ENCODE assay signal across 1 cellular context in the genomic region with DNA sequence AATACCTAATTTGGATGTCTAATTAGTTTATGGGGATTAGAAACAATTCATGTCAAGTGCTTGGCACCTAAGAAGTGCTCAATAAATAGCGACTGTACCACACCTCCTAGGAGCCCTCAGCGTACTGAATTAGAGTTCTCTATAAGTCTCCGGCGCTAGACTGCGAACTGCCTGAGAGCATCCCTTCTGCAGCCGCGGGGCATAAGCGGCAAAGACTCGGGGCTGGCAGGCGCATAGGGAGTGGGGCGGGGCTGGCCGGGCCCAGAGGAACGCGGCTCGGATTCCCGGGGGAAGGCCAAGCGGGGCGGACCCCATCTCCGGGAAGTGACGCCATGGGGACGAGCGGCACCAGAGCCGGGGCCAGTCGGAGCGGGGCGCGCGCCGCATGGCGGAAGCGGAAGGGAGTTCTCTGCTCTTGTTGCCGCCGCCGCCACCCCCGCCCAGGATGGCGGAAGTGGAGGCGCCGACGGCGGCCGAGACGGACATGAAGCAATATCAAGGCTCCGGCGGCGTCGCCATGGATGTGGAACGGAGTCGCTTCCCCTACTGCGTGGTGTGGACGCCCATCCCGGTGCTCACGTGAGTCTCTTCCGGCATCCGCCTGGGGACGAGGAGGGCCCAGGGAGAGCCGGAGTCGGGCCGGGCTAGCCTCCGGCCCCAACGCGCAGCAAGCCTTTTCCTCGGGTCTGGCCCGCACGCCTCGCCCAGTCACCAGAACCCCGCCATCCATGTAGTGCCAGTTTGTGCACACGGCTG.
TF ChIP-seq lines count a peak whose summit lies in the region.

A gene with protein sequence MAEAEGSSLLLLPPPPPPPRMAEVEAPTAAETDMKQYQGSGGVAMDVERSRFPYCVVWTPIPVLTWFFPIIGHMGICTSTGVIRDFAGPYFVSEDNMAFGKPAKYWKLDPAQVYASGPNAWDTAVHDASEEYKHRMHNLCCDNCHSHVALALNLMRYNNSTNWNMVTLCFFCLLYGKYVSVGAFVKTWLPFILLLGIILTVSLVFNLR (plus strand): TSS at position 351 of the 756 bp plus-strand sequence. CDS start 35 bp downstream, at position 386.

TF ChIP-seq in HEK293, 187 proteins besides CTCF, POLR2A, EP300 and RAD21 (continued from another document and continues in another):
- TF ChIP-seq ZNF239 (tag by site-specific recombination; IDR thresholded peaks at IDR 0.05) (0 out of 2 replicates have a peak, but pooled peaks have one; percentile 31), ZNF596 (tag by site-specific recombination; IDR thresholded peaks at IDR 0.05) (no peak), EGR2 (tag by site-specific recombination; IDR thresholded peaks at IDR 0.05; ENCODE audit: low read depth) (peak; percentile 88), ZNF521 (tag by site-specific recombination; IDR thresholded peaks at IDR 0.05) (no peak), ATF2 (tag by site-specific recombination; IDR thresholded peaks at IDR 0.05; ENCODE audit: low read depth) (peak; percentile 92), SETDB1 (IDR thresholded peaks at IDR 0.05; ENCODE audit: insufficient read length, low read length) (no peak), ZBTB1 (tag by site-specific recombination; IDR thresholded peaks at IDR 0.05) (peak; percentile 73; the same call in 1 of the 2 replicates), ZNF529 (tag by site-specific recombination; IDR thresholded peaks at IDR 0.05; ENCODE audit: insufficient replicate concordance) (no peak), ZNF654 (tag by site-specific recombination; IDR thresholded peaks at IDR 0.05; ENCODE audit: low read depth) (no peak), ZNF174 (tag by site-specific recombination; IDR thresholded peaks at IDR 0.05) (no peak), HOXA7 (CRISPR knock-in tag; IDR thresholded peaks at IDR 0.05; ENCODE audit: borderline replicate concordance) (no peak), ZNF362 (tag by site-specific recombination; IDR thresholded peaks at IDR 0.05) (no peak), ZNF747 (tag by site-specific recombination; IDR thresholded peaks at IDR 0.05) (no peak), ZNF18 (tag by site-specific recombination; IDR thresholded peaks at IDR 0.05) (peak; percentile 65; the same call in 1 of the 2 replicates), KLF1 (tag by site-specific recombination; IDR thresholded peaks at IDR 0.05) (peak; percentile 95), ZNF561 (tag by site-specific recombination; IDR thresholded peaks at IDR 0.05; ENCODE audit: borderline replicate concordance) (peak; percentile 98), ZNF280D (tag by site-specific recombination; IDR thresholded peaks at IDR 0.05) (0 out of 2 replicates have a peak, but pooled peaks have one; percentile 34), MZF1 (tag by site-specific recombination; IDR thresholded peaks at IDR 0.05; ENCODE audit: borderline replicate concordance) (peak; percentile 53; the same call in 1 of the 2 replicates), ZNF623 (tag by site-specific recombination; IDR thresholded peaks at IDR 0.05) (peak; percentile 36; the same call in 1 of the 2 replicates), ZBTB17 (tag by site-specific recombination; IDR thresholded peaks at IDR 0.05) (peak; percentile 93), ZNF112 (tag by site-specific recombination; IDR thresholded peaks at IDR 0.05) (no peak), ZBTB6 (tag by site-specific recombination; IDR thresholded peaks at IDR 0.05) (peak; percentile 77), REPIN1 (tag by site-specific recombination; IDR thresholded peaks at IDR 0.05; ENCODE audit: low read depth) (peak; percentile 95), BCL11B (tag by site-specific recombination; IDR thresholded peaks at IDR 0.05; ENCODE audit: low read depth) (no peak)
- TF ChIP-seq, protein P1, sequence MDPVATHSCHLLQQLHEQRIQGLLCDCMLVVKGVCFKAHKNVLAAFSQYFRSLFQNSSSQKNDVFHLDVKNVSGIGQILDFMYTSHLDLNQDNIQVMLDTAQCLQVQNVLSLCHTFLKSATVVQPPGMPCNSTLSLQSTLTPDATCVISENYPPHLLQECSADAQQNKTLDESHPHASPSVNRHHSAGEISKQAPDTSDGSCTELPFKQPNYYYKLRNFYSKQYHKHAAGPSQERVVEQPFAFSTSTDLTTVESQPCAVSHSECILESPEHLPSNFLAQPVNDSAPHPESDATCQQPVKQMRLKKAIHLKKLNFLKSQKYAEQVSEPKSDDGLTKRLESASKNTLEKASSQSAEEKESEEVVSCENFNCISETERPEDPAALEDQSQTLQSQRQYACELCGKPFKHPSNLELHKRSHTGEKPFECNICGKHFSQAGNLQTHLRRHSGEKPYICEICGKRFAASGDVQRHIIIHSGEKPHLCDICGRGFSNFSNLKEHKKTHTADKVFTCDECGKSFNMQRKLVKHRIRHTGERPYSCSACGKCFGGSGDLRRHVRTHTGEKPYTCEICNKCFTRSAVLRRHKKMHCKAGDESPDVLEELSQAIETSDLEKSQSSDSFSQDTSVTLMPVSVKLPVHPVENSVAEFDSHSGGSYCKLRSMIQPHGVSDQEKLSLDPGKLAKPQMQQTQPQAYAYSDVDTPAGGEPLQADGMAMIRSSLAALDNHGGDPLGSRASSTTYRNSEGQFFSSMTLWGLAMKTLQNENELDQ (tag by site-specific recombination; IDR thresholded peaks at IDR 0.05; ENCODE audit: low read depth), result no peak
- TF ChIP-seq, protein P2, sequence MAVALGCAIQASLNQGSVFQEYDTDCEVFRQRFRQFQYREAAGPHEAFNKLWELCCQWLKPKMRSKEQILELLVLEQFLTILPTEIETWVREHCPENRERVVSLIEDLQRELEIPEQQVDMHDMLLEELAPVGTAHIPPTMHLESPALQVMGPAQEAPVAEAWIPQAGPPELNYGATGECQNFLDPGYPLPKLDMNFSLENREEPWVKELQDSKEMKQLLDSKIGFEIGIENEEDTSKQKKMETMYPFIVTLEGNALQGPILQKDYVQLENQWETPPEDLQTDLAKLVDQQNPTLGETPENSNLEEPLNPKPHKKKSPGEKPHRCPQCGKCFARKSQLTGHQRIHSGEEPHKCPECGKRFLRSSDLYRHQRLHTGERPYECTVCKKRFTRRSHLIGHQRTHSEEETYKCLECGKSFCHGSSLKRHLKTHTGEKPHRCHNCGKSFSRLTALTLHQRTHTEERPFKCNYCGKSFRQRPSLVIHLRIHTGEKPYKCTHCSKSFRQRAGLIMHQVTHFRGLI (tag by site-specific recombination; IDR thresholded peaks at IDR 0.05), result peak; percentile 69; the same call in 1 of the 2 replicates
- TF ChIP-seq, protein P3, sequence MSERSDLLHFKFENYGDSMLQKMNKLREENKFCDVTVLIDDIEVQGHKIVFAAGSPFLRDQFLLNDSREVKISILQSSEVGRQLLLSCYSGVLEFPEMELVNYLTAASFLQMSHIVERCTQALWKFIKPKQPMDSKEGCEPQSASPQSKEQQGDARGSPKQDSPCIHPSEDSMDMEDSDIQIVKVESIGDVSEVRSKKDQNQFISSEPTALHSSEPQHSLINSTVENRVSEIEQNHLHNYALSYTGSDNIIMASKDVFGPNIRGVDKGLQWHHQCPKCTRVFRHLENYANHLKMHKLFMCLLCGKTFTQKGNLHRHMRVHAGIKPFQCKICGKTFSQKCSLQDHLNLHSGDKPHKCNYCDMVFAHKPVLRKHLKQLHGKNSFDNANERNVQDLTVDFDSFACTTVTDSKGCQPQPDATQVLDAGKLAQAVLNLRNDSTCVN (tag by site-specific recombination; optimal IDR thresholded peaks at IDR 0.05), result peak; percentile 94
- TF ChIP-seq, protein P4, sequence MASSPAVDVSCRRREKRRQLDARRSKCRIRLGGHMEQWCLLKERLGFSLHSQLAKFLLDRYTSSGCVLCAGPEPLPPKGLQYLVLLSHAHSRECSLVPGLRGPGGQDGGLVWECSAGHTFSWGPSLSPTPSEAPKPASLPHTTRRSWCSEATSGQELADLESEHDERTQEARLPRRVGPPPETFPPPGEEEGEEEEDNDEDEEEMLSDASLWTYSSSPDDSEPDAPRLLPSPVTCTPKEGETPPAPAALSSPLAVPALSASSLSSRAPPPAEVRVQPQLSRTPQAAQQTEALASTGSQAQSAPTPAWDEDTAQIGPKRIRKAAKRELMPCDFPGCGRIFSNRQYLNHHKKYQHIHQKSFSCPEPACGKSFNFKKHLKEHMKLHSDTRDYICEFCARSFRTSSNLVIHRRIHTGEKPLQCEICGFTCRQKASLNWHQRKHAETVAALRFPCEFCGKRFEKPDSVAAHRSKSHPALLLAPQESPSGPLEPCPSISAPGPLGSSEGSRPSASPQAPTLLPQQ (tag by site-specific recombination; IDR thresholded peaks at IDR 0.05), result peak; percentile 97
- TF ChIP-seq, protein P5, sequence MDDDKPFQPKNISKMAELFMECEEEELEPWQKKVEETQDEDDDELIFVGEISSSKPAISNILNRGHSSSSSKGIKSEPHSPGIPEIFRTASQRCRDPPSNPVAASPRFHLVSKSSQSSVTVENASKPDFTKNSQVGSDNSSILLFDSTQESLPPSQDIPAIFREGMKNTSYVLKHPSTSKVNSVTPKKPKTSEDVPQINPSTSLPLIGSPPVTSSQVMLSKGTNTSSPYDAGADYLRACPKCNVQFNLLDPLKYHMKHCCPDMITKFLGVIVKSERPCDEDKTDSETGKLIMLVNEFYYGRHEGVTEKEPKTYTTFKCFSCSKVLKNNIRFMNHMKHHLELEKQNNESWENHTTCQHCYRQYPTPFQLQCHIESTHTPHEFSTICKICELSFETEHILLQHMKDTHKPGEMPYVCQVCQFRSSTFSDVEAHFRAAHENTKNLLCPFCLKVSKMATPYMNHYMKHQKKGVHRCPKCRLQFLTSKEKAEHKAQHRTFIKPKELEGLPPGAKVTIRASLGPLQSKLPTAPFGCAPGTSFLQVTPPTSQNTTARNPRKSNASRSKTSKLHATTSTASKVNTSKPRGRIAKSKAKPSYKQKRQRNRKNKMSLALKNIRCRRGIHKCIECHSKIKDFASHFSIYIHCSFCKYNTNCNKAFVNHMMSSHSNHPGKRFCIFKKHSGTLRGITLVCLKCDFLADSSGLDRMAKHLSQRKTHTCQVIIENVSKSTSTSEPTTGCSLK (tag by site-specific recombination; IDR thresholded peaks at IDR 0.05), result no peak
